Comparison of ENCODE assay signal across 2 cellular contexts in genomic region chr1:155964193-155964592, GRCh38.
TF ChIP-seq lines count a peak whose summit lies in the region.

No MANE protein-coding gene starts in this region.

TF ChIP-seq in SK-N-SH treated with all-trans-retinoic acid at 6 μM for 48 hours, 23 proteins besides CTCF, POLR2A, EP300 and RAD21:
- TF ChIP-seq ARNTL (CRISPR knock-in tag; IDR thresholded peaks at IDR 0.05; ENCODE audit: borderline replicate concordance, low read depth), result no peak
- no peak for TF ChIP-seq TCF4 (CRISPR knock-in tag; IDR thresholded peaks at IDR 0.05; ENCODE audit: borderline replicate concordance)

TF ChIP-seq in HepG2, 621 proteins besides CTCF, POLR2A, EP300 and RAD21:
- TF ChIP-seq JUN (CRISPR knock-in tag; IDR thresholded peaks at IDR 0.05) (no peak), TRIM22 (IDR thresholded peaks at IDR 0.05) (no peak), ZNF547 (CRISPR knock-in tag; IDR thresholded peaks at IDR 0.05) (no peak), ZSCAN5A (CRISPR knock-in tag; IDR thresholded peaks at IDR 0.05; ENCODE audit: borderline replicate concordance) (no peak), TCF12 (IDR thresholded peaks at IDR 0.05) (no peak), TCF12 (CRISPR knock-in tag; IDR thresholded peaks at IDR 0.05) (no peak), ZNF275 (CRISPR knock-in tag; IDR thresholded peaks at IDR 0.05; ENCODE audit: borderline replicate concordance) (no peak)
